ENCODE assay signal across 11 cellular contexts in genomic region chr17:68459030-68459376, GRCh38. TPM values are rescaled to one million over a fixed set of nuclear protein-coding genes. Genes with fewer than 3 reads are reported as not detected.
DNase-seq lines count a peak whose midpoint lies in the region; ATAC-seq lines count a peak whose summit lies in the region.
"Had no signal": no experiment of that assay in that cellular context is flagged by ENCODE, and none has a peak within 500 bp of the region (broad histone marks: within the 10 kb centered on the region; RNA-seq: fewer than 3 reads in every experiment).

No MANE protein-coding gene starts in this region.

- no peak overlapping the region for H3K4me3 Mint-ChIP-seq in activated CD4-positive, alpha-beta T cell treated with anti-CD3 and anti-CD28 coated beads for 36 hours
- peak overlapping the region; percentile 40 to 90 for H3K4me3 Mint-ChIP-seq in effector memory CD8-positive, alpha-beta T cell

- H3K27ac Mint-ChIP-seq in activated CD4-positive, alpha-beta T cell treated with anti-CD3 and anti-CD28 coated beads for 36 hours: peak overlapping the region; percentile 87
- peak overlapping the region; percentile 60 to 95 for H3K27ac Mint-ChIP-seq in effector memory CD8-positive, alpha-beta T cell

- peaks cover 62% of the 10 kb centered on the region for H3K4me1 Mint-ChIP-seq in activated CD4-positive, alpha-beta T cell treated with anti-CD3 and anti-CD28 coated beads for 36 hours
- peaks cover 54 to 62% of the 10 kb centered on the region in 2 donors for H3K4me1 Mint-ChIP-seq in effector memory CD8-positive, alpha-beta T cell (ENCODE audit: low read depth in 2 of 2)

- no peaks in the 10 kb centered on the region for H3K27me3 Mint-ChIP-seq in activated CD4-positive, alpha-beta T cell treated with anti-CD3 and anti-CD28 coated beads for 36 hours
- no peaks in the 10 kb centered on the region for H3K27me3 Mint-ChIP-seq in effector memory CD8-positive, alpha-beta T cell

- ATAC-seq in activated CD4-positive, alpha-beta T cell treated with anti-CD3 and anti-CD28 coated beads for 36 hours: no peak
- peak; percentile 32 for ATAC-seq in GM19455 (IDR thresholded peaks at IDR 0.05; ENCODE audit: unreplicated experiment)
- peak; percentile 32 for ATAC-seq in HG03439 (IDR thresholded peaks at IDR 0.05; ENCODE audit: unreplicated experiment)
- ATAC-seq in effector memory CD8-positive, alpha-beta T cell (replicated peaks): no peak
- no peak for ATAC-seq in GM21381 (IDR thresholded peaks at IDR 0.05; ENCODE audit: unreplicated experiment)
- no peak for ATAC-seq in HG02571 (IDR thresholded peaks at IDR 0.05; ENCODE audit: unreplicated experiment)

- POLR2A ChIA-PET in activated CD4-positive, alpha-beta T cell treated with anti-CD3 and anti-CD28 coated beads for 36 hours (lab: Charles Lee): interaction anchor here (0.6 kb wide), 1 partner anchor 424 kb away, joined by 3 read pairs; the partner anchor contains the start of gene KPNA2

- no peaks in the 10 kb centered on the region for H3K36me3 Mint-ChIP-seq in activated CD4-positive, alpha-beta T cell treated with anti-CD3 and anti-CD28 coated beads for 36 hours (ENCODE audit: low read depth)
- peaks cover 9% of the 10 kb centered on the region for H3K36me3 Mint-ChIP-seq in effector memory CD8-positive, alpha-beta T cell (ENCODE audit: insufficient read depth)

- intact Hi-C loops in activated CD4-positive, alpha-beta T cell treated with anti-CD3 and anti-CD28 coated beads for 36 hours (cut with DNase I, micrococcal nuclease): loop anchor here in 1 of 2 experiments (5.0 kb wide), 2 partner anchors 357 to 632 kb away; partner anchors contain the start of gene BPTF

- H3K9me3 Mint-ChIP-seq in activated CD4-positive, alpha-beta T cell treated with anti-CD3 and anti-CD28 coated beads for 36 hours (ENCODE audit: low read depth): no peaks in the 10 kb centered on the region
- H3K9me3 Mint-ChIP-seq in effector memory CD8-positive, alpha-beta T cell: no peaks in the 10 kb centered on the region

- CTCF ChIA-PET in activated CD4-positive, alpha-beta T cell treated with anti-CD3 and anti-CD28 coated beads for 36 hours (lab: Charles Lee): interaction anchor here (0.6 to 3.0 kb wide), 14 partner anchors 8 to 516 kb away, joined by 3 to 23 read pairs (median 4); no protein-coding TSS in a partner anchor

- peak; percentile 43 for DNase-seq in activated CD4-positive, alpha-beta T cell treated with anti-CD3 and anti-CD28 coated beads for 36 hours
- no peak for DNase-seq in activated CD4-positive, alpha-beta T cell treated with anti-CD3 and anti-CD28 coated beads, Interleukin-2, amount 50 U/mL, for 48 hours
- DNase-seq in effector memory CD8-positive, alpha-beta T cell: no peak
- no peak for DNase-seq in NCI-H128 (lab: John Stamatoyannopoulos, UW; ENCODE audit: unreplicated experiment)
- DNase-seq: DMS53; NCI-H187; stimulated activated CD4-positive, alpha-beta T cell treated with anti-CD3 and anti-CD28 coated beads, Interleukin-12 subunit alpha, Interleukin-12 subunit beta, amount 100 ng/mL, for 4 hours had no signal

RNA-seq across cellular contexts. Expression of gene WIPI1, which starts 1.7 kb away (rescaled TPM):
- 10 to 100 TPM; 14.0 to 17.6 TPM for total RNA-seq in activated CD4-positive, alpha-beta T cell treated with anti-CD3 and anti-CD28 coated beads for 36 hours

RNA-seq across cellular contexts. Expression of gene PRKAR1A, which starts 53.2 kb away (rescaled TPM):
- total RNA-seq in activated CD4-positive, alpha-beta T cell treated with anti-CD3 and anti-CD28 coated beads for 36 hours: 100 to 1,000 TPM; 165 to 167 TPM

Comparison
In these comparisons a context has a peak if more than half of its experiments do, and no peak if none do; other contexts are left out.
1. ATAC-seq: peak in GM19455 (single experiment) and HG03439 (single experiment); none in activated CD4-positive, alpha-beta T cell treated with anti-CD3 and anti-CD28 coated beads for 36 hours (single experiment), effector memory CD8-positive, alpha-beta T cell (single experiment), GM21381 (single experiment) and HG02571 (single experiment).